ENCODE assay signal across 8 cellular contexts in genomic region chr2:55420244-55420713, GRCh38. TPM values are rescaled to one million over a fixed set of nuclear protein-coding genes. Genes with fewer than 3 reads are reported as not detected.
DNase-seq lines count a peak whose midpoint lies in the region; ATAC-seq lines count a peak whose summit lies in the region.

No MANE protein-coding gene starts in this region.

- peaks cover 8% of the 10 kb centered on the region for H3K4me1 ChIP-seq in iPS-15b (ENCODE audit: control insufficient read depth, insufficient read depth, low read length)

- POLR2A ChIA-PET in activated CD8-positive, alpha-beta T cell treated with anti-CD3 and anti-CD28 coated beads, Interleukin-2, amount 10 ng/mL, durations not matched to agents 7 days and 5 days (lab: Charles Lee): interaction anchor here (0.6 kb wide), 1 partner anchor 787 kb away, joined by 3 read pairs; no protein-coding TSS in a partner anchor

- no peaks in the 10 kb centered on the region for H3K27me3 ChIP-seq in iPS-15b (ENCODE audit: control insufficient read depth, insufficient read depth, low read length)

- H3K9ac ChIP-seq in iPS-15b (ENCODE audit: low read depth, low read length): peak overlapping the region; percentile 38

- H3K9me3 ChIP-seq in iPS-15b (ENCODE audit: control insufficient read depth, insufficient read depth, low read length): no peaks in the 10 kb centered on the region

- DNase-seq in HCEC 1CT (peak; percentile 49), LoVo (ENCODE audit: low spot score) (no peak), UCSD-AML1 (lab: John Stamatoyannopoulos, UW; ENCODE audit: unreplicated experiment) (no peak)
- DNase-seq in activated CD8-positive, alpha-beta T cell treated with anti-CD3 and anti-CD28 coated beads, Interleukin-2, amount 10 ng/mL, durations not matched to agents 7 days and 5 days: no peak
- no peak for DNase-seq in activated CD4-positive, alpha-beta T cell treated with anti-CD3 and anti-CD28 coated beads, Interleukin-2, amount 50 U/mL, for 4 hours

- ATAC-seq in activated CD8-positive, alpha-beta T cell treated with anti-CD3 and anti-CD28 coated beads, Interleukin-2, amount 10 ng/mL, durations not matched to agents 7 days and 5 days: no peak
- no peak for ATAC-seq in stimulated activated memory B cell treated with anti-CD40 and anti-IgM and Interleukin-4, amounts not matched to agents 10 μg/mL and 1 μg/mL and 100 μg/mL, for 72 hours
- ATAC-seq in HG02852 (IDR thresholded peaks at IDR 0.05; ENCODE audit: unreplicated experiment): no peak

- no peaks in the 10 kb centered on the region for H3K9me3 Mint-ChIP-seq in activated CD8-positive, alpha-beta T cell treated with anti-CD3 and anti-CD28 coated beads, Interleukin-2, amount 10 ng/mL, durations not matched to agents 7 days and 5 days (ENCODE audit: insufficient read depth)
- no peaks in the 10 kb centered on the region for H3K9me3 Mint-ChIP-seq in stimulated activated memory B cell treated with anti-CD40 and anti-IgM and Interleukin-4, amounts not matched to agents 10 μg/mL and 1 μg/mL and 100 μg/mL, for 72 hours

- peak overlapping the region; percentile 47 for H3K27ac Mint-ChIP-seq in activated CD8-positive, alpha-beta T cell treated with anti-CD3 and anti-CD28 coated beads, Interleukin-2, amount 10 ng/mL, durations not matched to agents 7 days and 5 days
- peak overlapping the region; percentile 94 for H3K27ac Mint-ChIP-seq in stimulated activated memory B cell treated with anti-CD40 and anti-IgM and Interleukin-4, amounts not matched to agents 10 μg/mL and 1 μg/mL and 100 μg/mL, for 72 hours

- H3K27me3 Mint-ChIP-seq in activated CD8-positive, alpha-beta T cell treated with anti-CD3 and anti-CD28 coated beads, Interleukin-2, amount 10 ng/mL, durations not matched to agents 7 days and 5 days (ENCODE audit: low read depth): peaks cover 28% of the 10 kb centered on the region
- peaks cover 8% of the 10 kb centered on the region for H3K27me3 Mint-ChIP-seq in stimulated activated memory B cell treated with anti-CD40 and anti-IgM and Interleukin-4, amounts not matched to agents 10 μg/mL and 1 μg/mL and 100 μg/mL, for 72 hours

- H3K4me1 Mint-ChIP-seq in activated CD8-positive, alpha-beta T cell treated with anti-CD3 and anti-CD28 coated beads, Interleukin-2, amount 10 ng/mL, durations not matched to agents 7 days and 5 days (ENCODE audit: low read depth): peaks cover 34% of the 10 kb centered on the region
- H3K4me1 Mint-ChIP-seq in stimulated activated memory B cell treated with anti-CD40 and anti-IgM and Interleukin-4, amounts not matched to agents 10 μg/mL and 1 μg/mL and 100 μg/mL, for 72 hours: peaks cover 41% of the 10 kb centered on the region

- H3K36me3 ChIP-seq in iPS-15b (ENCODE audit: control insufficient read depth, insufficient read depth, low read length): no peaks in the 10 kb centered on the region

- H3K4me3 Mint-ChIP-seq in activated CD8-positive, alpha-beta T cell treated with anti-CD3 and anti-CD28 coated beads, Interleukin-2, amount 10 ng/mL, durations not matched to agents 7 days and 5 days: peak overlapping the region; percentile 81
- H3K4me3 Mint-ChIP-seq in stimulated activated memory B cell treated with anti-CD40 and anti-IgM and Interleukin-4, amounts not matched to agents 10 μg/mL and 1 μg/mL and 100 μg/mL, for 72 hours: peak overlapping the region; percentile 98

- peak overlapping the region; percentile 90 for H3K4me3 ChIP-seq in iPS-15b (ENCODE audit: low read depth, low read length)

- H3K36me3 Mint-ChIP-seq in activated CD8-positive, alpha-beta T cell treated with anti-CD3 and anti-CD28 coated beads, Interleukin-2, amount 10 ng/mL, durations not matched to agents 7 days and 5 days (ENCODE audit: low read depth): no peaks in the 10 kb centered on the region
- H3K36me3 Mint-ChIP-seq in stimulated activated memory B cell treated with anti-CD40 and anti-IgM and Interleukin-4, amounts not matched to agents 10 μg/mL and 1 μg/mL and 100 μg/mL, for 72 hours: no peaks in the 10 kb centered on the region

- CTCF ChIA-PET in activated CD8-positive, alpha-beta T cell treated with anti-CD3 and anti-CD28 coated beads, Interleukin-2, amount 10 ng/mL, durations not matched to agents 7 days and 5 days (lab: Charles Lee): interaction anchor here (0.6 to 1.1 kb wide), 2 partner anchors 12 to 88 kb away, joined by 3 read pairs; no protein-coding TSS in a partner anchor

RNA-seq across cellular contexts. Expression of gene CCDC88A, which starts 0.6 kb away (rescaled TPM):
- total RNA-seq in activated CD8-positive, alpha-beta T cell treated with anti-CD3 and anti-CD28 coated beads, Interleukin-2, amount 10 ng/mL, durations not matched to agents 7 days and 5 days: 10 to 100 TPM; 12.0 to 12.9 TPM
